ENCODE assay signal across 19 cellular contexts in genomic region chr10:96996275-96996980, GRCh38.
DNase-seq lines count a peak whose midpoint lies in the region; ATAC-seq and TF ChIP-seq lines count a peak whose summit lies in the region.
"Had no signal": no experiment of that assay in that cellular context is flagged by ENCODE, and none has a peak within 500 bp of the region (broad histone marks: within the 10 kb centered on the region; RNA-seq: fewer than 3 reads in every experiment).

No MANE protein-coding gene starts in this region.

- no peak for TF ChIP-seq CTCF in chondrocyte (IDR thresholded peaks at IDR 0.05)
- TF ChIP-seq CTCF in nephron progenitor cell (IDR thresholded peaks at IDR 0.05), result no peak

- H2AFZ ChIP-seq in Karpas-422 (ENCODE audit: low read length), result no peak overlapping the region

- peaks cover 20% of the 10 kb centered on the region for H3K4me1 ChIP-seq in Karpas-422 (ENCODE audit: low read length)

- H3K4me3 ChIP-seq in Karpas-422 (ENCODE audit: low read length), result no peak overlapping the region
- H3K4me3 ChIP-seq: Peyer's patch had no signal

- no peaks in the 10 kb centered on the region for H3K9me3 Mint-ChIP-seq in activated T-cell treated with anti-CD3 and anti-CD28 coated beads, Interleukin-2, amount 50 U/mL, for 24 hours
- H3K9me3 Mint-ChIP-seq in chondrocyte (ENCODE audit: low read depth), result no peaks in the 10 kb centered on the region
- no peaks in the 10 kb centered on the region for H3K9me3 Mint-ChIP-seq in nephron progenitor cell

- no peaks in the 10 kb centered on the region for H3K36me3 Mint-ChIP-seq in activated T-cell treated with anti-CD3 and anti-CD28 coated beads, Interleukin-2, amount 50 U/mL, for 24 hours (ENCODE audit: low read depth)
- H3K36me3 Mint-ChIP-seq in chondrocyte (ENCODE audit: low read depth) (no peaks in the 10 kb centered on the region), nephron progenitor cell (ENCODE audit: low read depth) (no peaks in the 10 kb centered on the region)

- H3K79me2 ChIP-seq in Karpas-422 (ENCODE audit: low read length), result no peaks in the 10 kb centered on the region; the same call in 1 of the 2 replicates

- no peaks in the 10 kb centered on the region for H4K20me1 ChIP-seq in Karpas-422 (ENCODE audit: insufficient read depth, low read depth, low read length)

- H3K9me2 ChIP-seq in Karpas-422 (replicated peaks; ENCODE audit: insufficient read depth, low read length), result no peaks in the 10 kb centered on the region

- no peak overlapping the region for H3K4me3 Mint-ChIP-seq in activated T-cell treated with anti-CD3 and anti-CD28 coated beads, Interleukin-2, amount 50 U/mL, for 24 hours
- H3K4me3 Mint-ChIP-seq in chondrocyte (ENCODE audit: unreplicated experiment), result no peak overlapping the region
- H3K4me3 Mint-ChIP-seq in nephron progenitor cell, result no peak overlapping the region

- no peaks in the 10 kb centered on the region for H3K9me3 ChIP-seq in Karpas-422 (ENCODE audit: low read length)
- H3K9me3 ChIP-seq: Peyer's patch had no signal

- no peaks in the 10 kb centered on the region for H3K27me3 Mint-ChIP-seq in activated T-cell treated with anti-CD3 and anti-CD28 coated beads, Interleukin-2, amount 50 U/mL, for 24 hours
- H3K27me3 Mint-ChIP-seq in chondrocyte (ENCODE audit: low read depth), result no peaks in the 10 kb centered on the region
- no peaks in the 10 kb centered on the region for H3K27me3 Mint-ChIP-seq in nephron progenitor cell (ENCODE audit: low read depth, poor library complexity)

- no peak overlapping the region for H3K9ac ChIP-seq in Karpas-422 (ENCODE audit: low read length)
- H3K9ac ChIP-seq: KMS-11 had no signal

- H3K4me1 Mint-ChIP-seq in activated T-cell treated with anti-CD3 and anti-CD28 coated beads, Interleukin-2, amount 50 U/mL, for 24 hours (ENCODE audit: low read depth), result peaks cover 4% of the 10 kb centered on the region
- H3K4me1 Mint-ChIP-seq in chondrocyte (ENCODE audit: low read depth) (peaks cover 26% of the 10 kb centered on the region), nephron progenitor cell (peaks cover 17% of the 10 kb centered on the region)

- H3K27ac ChIP-seq in Karpas-422 (ENCODE audit: low read length), result 0 out of 2 replicates have a peak overlapping the region, but pooled peaks have one; percentile 10
- H3K27ac ChIP-seq: 22Rv1, C4-2B, KMS-11, Peyer's patch had no signal

- H3K27me3 ChIP-seq in Karpas-422 (ENCODE audit: low read length), result no peaks in the 10 kb centered on the region
- H3K27me3 ChIP-seq: Peyer's patch had no signal

- H3K27ac Mint-ChIP-seq in activated T-cell treated with anti-CD3 and anti-CD28 coated beads, Interleukin-2, amount 50 U/mL, for 24 hours, result peak overlapping the region; percentile 14
- peak overlapping the region; percentile 22 for H3K27ac Mint-ChIP-seq in chondrocyte (ENCODE audit: unreplicated experiment)
- peak overlapping the region; percentile 25 for H3K27ac Mint-ChIP-seq in nephron progenitor cell

- DNase-seq in activated T-cell treated with anti-CD3 and anti-CD28 coated beads, Interleukin-2, amount 50 U/mL, for 24 hours, result no peak
- no peak for DNase-seq in activated T-cell treated with anti-CD3 and anti-CD28 coated beads, Interleukin-2, amount 50 U/mL, for 48 hours
- DNase-seq in Karpas-422 (no peak), chondrocyte (ENCODE audit: low spot score) (no peak), nephron progenitor cell (no peak), NCI-H1694 (lab: John Stamatoyannopoulos, UW) (no peak), NCI-H146 (lab: John Stamatoyannopoulos, UW) (no peak)
- DNase-seq: AML-193, H7, NCI-H1048, NCI-H1436 treated with DMSO at 0.1 percent for 48 hours, NCI-H2081, NCI-H2171 treated with DMSO at 0.1 percent for 48 hours, NCI-H446 treated with DMSO at 0.1 percent for 48 hours, Peyer's patch had no signal

- no peak for ATAC-seq in GM21737 (IDR thresholded peaks at IDR 0.05; ENCODE audit: unreplicated experiment)

- no peak overlapping the region for H3K4me2 ChIP-seq in Karpas-422 (ENCODE audit: low read depth, low read length, poor library complexity, severe bottlenecking)
- H3K4me2 ChIP-seq: KMS-11 had no signal

- H3K36me3 ChIP-seq in Karpas-422 (ENCODE audit: insufficient read depth, low read length), result no peaks in the 10 kb centered on the region
- H3K36me3 ChIP-seq: Peyer's patch had no signal
